Comparison of ENCODE assay signal across 25 cellular contexts in genomic region chr9:99736291-99736690, GRCh38.
"Had no signal": no experiment of that assay in that cellular context is flagged by ENCODE, and none has a peak within 500 bp of the region (broad histone marks: within the 10 kb centered on the region; RNA-seq: fewer than 3 reads in every experiment).

No MANE protein-coding gene starts in this region.

- H3K27me3 ChIP-seq: dorsolateral prefrontal cortex, gastrocnemius medialis, left lung, ovary, sigmoid colon, spleen, suprapubic skin, transverse colon, upper lobe of right lung, uterus had no signal

- H3K36me3 ChIP-seq: gastrocnemius medialis, left lung, ovary, sigmoid colon, spleen, suprapubic skin, transverse colon, upper lobe of right lung, uterus had no signal

- ATAC-seq: esophagus mucosa; gastrocnemius medialis; left lung; naive thymus-derived CD8-positive, alpha-beta T cell; psoas muscle; right cardiac atrium; stimulated activated naive B cell treated with anti-CD40 and anti-IgM and Interleukin-4, amounts not matched to agents 10 μg/mL and 1 μg/mL and 100 μg/mL, for 72 hours; upper lobe of right lung had no signal

- H3K9me3 ChIP-seq: gastrocnemius medialis, left lung, ovary, psoas muscle, sigmoid colon, spleen, suprapubic skin, transverse colon, upper lobe of right lung, uterus had no signal

- H3K4me3 ChIP-seq: dorsolateral prefrontal cortex, gastrocnemius medialis, left lung, ovary, psoas muscle, sigmoid colon, skin epidermis, spleen, suprapubic skin, transverse colon, upper lobe of right lung, uterus had no signal

- H3K4me1 ChIP-seq: psoas muscle, suprapubic skin, transverse colon, upper lobe of right lung, uterus had no signal

- DNase-seq: dorsolateral prefrontal cortex; effector CD4-positive, alpha-beta T cell; foreskin fibroblast; gastrocnemius medialis; head of caudate nucleus; kidney; left lung; mesendoderm; midbrain; naive thymus-derived CD8-positive, alpha-beta T cell; nephron progenitor cell; nucleus accumbens; ovary; posterior cingulate gyrus; psoas muscle; right cardiac atrium; sigmoid colon; spleen; stimulated activated naive B cell treated with anti-CD40 and anti-IgM and Interleukin-4, amounts not matched to agents 10 μg/mL and 1 μg/mL and 100 μg/mL, for 72 hours; transverse colon; upper lobe of right lung; uterus had no signal
